20 cellular contexts compared by ENCODE assay signal in genomic region chr6:3133515-3133914, GRCh38. TPM values are rescaled to one million over a fixed set of nuclear protein-coding genes. Genes with fewer than 3 reads are reported as not detected.
DNase-seq lines count a peak whose midpoint lies in the region; ATAC-seq, FAIRE-seq and TF ChIP-seq lines count a peak whose summit lies in the region.
"Had no signal": no experiment of that assay in that cellular context is flagged by ENCODE, and none has a peak within 500 bp of the region (broad histone marks: within the 10 kb centered on the region; RNA-seq: fewer than 3 reads in every experiment).

No MANE protein-coding gene starts in this region.

- H3K4me3 Mint-ChIP-seq in neural progenitor cell = peak overlapping the region; percentile 38
- H3K4me3 Mint-ChIP-seq: CD4-positive, alpha-beta memory T cell had no signal

- POLR2A ChIA-PET in K562 (lab: Yijun Ruan, JAX) = no interaction called here

- no peaks in the 10 kb centered on the region for H3K4me1 Mint-ChIP-seq in neural progenitor cell
- H3K4me1 Mint-ChIP-seq: CD4-positive, alpha-beta memory T cell had no signal

- peaks cover 35% of the 10 kb centered on the region for H3K36me3 ChIP-seq in H7 (replicated peaks; ENCODE audit: control insufficient read depth, insufficient read depth, low read length)
- H3K36me3 ChIP-seq in K562 (ENCODE audit: control insufficient read depth, insufficient read depth, low read length) = peaks cover 6% of the 10 kb centered on the region; the same call in 1 of the 3 replicates
- H3K36me3 ChIP-seq in liver (ENCODE audit: control insufficient read depth in 4 of 4, insufficient read depth in 3 of 4, low read depth in 1 of 4, low read length in 3 of 4) = peaks cover 9 to 32% (median 24%) of the 10 kb centered on the region in 4 donors
- peaks cover 19% of the 10 kb centered on the region for H3K36me3 ChIP-seq in neural progenitor cell
- H3K36me3 ChIP-seq in tibial nerve = peaks cover 0 to 86% (median 5%) of the 10 kb centered on the region in 3 donors
- peaks cover 0 to 80% (median 61%) of the 10 kb centered on the region in 4 donors for H3K36me3 ChIP-seq in esophagus muscularis mucosa

- H4K20me1 ChIP-seq in K562 (replicated peaks; ENCODE audit: control insufficient read depth, insufficient read depth, low read length) (no peaks in the 10 kb centered on the region), neural progenitor cell (ENCODE audit: low read depth) (no peaks in the 10 kb centered on the region)

- H2AFZ ChIP-seq in K562 (ENCODE audit: low read depth, low read length) (no peak overlapping the region), neural progenitor cell (replicated peaks) (no peak overlapping the region)
- H2AFZ ChIP-seq: GM23248 had no signal

- H3K9ac ChIP-seq in K562 (ENCODE audit: insufficient read depth in 1 of 2, low read depth in 2 of 2, low read length in 2 of 2) (peak overlapping the region in 1 of 2 experiments; percentile 32; a peak in 1 of 4 replicates), liver (ENCODE audit: low read depth in 1 of 2, low read length in 2 of 2) (no peak overlapping the region), neural progenitor cell (no peak overlapping the region)
- H3K9ac ChIP-seq: GM23248, KMS-11 had no signal

- in situ Hi-C loops in K562 (cut with MboI) = no loop called here

- 76% methylated on average over 9 of the region's 9 CpGs for WGBS in K562 (ENCODE audit: insufficient coverage, low coverage, missing lambda C conversion rate)
- 63% methylated on average over 9 of the region's 9 CpGs for WGBS in liver
- WGBS in tibial nerve, 2 donors = 89 to 91% methylated on average over 9 of the region's 9 CpGs
- whole genome bisulfite sequencing in esophagus muscularis mucosa = 90% methylated on average over 7 of the region's 9 CpGs

- H3K4me2 ChIP-seq in K562 (ENCODE audit: insufficient read depth, low read length) (no peak overlapping the region), neural progenitor cell (no peak overlapping the region)
- H3K4me2 ChIP-seq: KMS-11 had no signal

- TF ChIP-seq EP300 in K562 (IDR thresholded peaks at IDR 0.05; ENCODE audit: low read length) (no peak), tibial nerve (IDR thresholded peaks at IDR 0.05) (no peak), esophagus muscularis mucosa (IDR thresholded peaks at IDR 0.05) (no peak)

- H3K79me2 ChIP-seq in K562 (ENCODE audit: control insufficient read depth, insufficient read depth, low read length) (no peaks in the 10 kb centered on the region), neural progenitor cell (ENCODE audit: low read depth) (no peaks in the 10 kb centered on the region)

- H3K4me3 ChIP-seq in H7 (ENCODE audit: insufficient read depth, low read depth, low read length) (no peak overlapping the region), K562 (no peak overlapping the region), liver (ENCODE audit: low read depth in 1 of 3, low read length in 3 of 3) (peak overlapping the region in 1 of 3 donors; percentile 3), neural progenitor cell (no peak overlapping the region), tibial nerve (no peak overlapping the region), esophagus muscularis mucosa (no peak overlapping the region)
- H3K4me3 ChIP-seq: GM12878, GM23248 had no signal

- TF ChIP-seq RAD21 in K562 (CRISPR knock-in tag; conservative IDR thresholded peaks at IDR 0.05 in 1 of 2, IDR thresholded peaks at IDR 0.05 in 1 of 2) (no peak), liver (IDR thresholded peaks at IDR 0.05) (no peak)

- H3K9me3 Mint-ChIP-seq in neural progenitor cell = no peaks in the 10 kb centered on the region
- H3K9me3 Mint-ChIP-seq: CD4-positive, alpha-beta memory T cell had no signal

- H3K4me1 ChIP-seq in K562 (replicated peaks in 1 of 2; ENCODE audit: control insufficient read depth in 2 of 2, insufficient read depth in 2 of 2, low read length in 2 of 2) (peaks cover 0 to 9% of the 10 kb centered on the region in 2 experiments; a peak in 3 of 5 replicates), liver (ENCODE audit: control insufficient read depth in 4 of 4, insufficient read depth in 4 of 4, low read length in 3 of 4) (peaks cover 12 to 54% (median 34%) of the 10 kb centered on the region in 4 donors), neural progenitor cell (no peaks in the 10 kb centered on the region), tibial nerve (peaks cover 0 to 2% (median under 1%) of the 10 kb centered on the region in 4 donors), esophagus muscularis mucosa (peaks cover 0 to 1% (median 0%) of the 10 kb centered on the region in 4 donors)

- peaks cover 3% of the 10 kb centered on the region for H3K27me3 Mint-ChIP-seq in neural progenitor cell (ENCODE audit: insufficient read depth, low read depth)
- H3K27me3 Mint-ChIP-seq: CD4-positive, alpha-beta memory T cell had no signal

- BruUV-seq in K562 (replicated peaks; lab: Mats Ljungman, UMichigan) = no TSS peak

- peak; percentile 60 for DNase-seq in H7
- DNase-seq in K562 (ENCODE audit: extremely low read depth in 1 of 4, low spot score in 3 of 4) = no peak
- no peak for DNase-seq in neural progenitor cell (ENCODE audit: low spot score)
- DNase-seq in HuH-7 (ENCODE audit: low spot score) = no peak
- DNase-seq in tibial nerve (ENCODE audit: low spot score in 2 of 2) = no peak
- DNase-seq in esophagus muscularis mucosa (ENCODE audit: extremely low spot score) = no peak
- DNase-seq: ACHN; BE2C; C1 segment of cervical spinal cord; CD4-positive, alpha-beta memory T cell; DMS153; DMS79 treated with DMSO at 0.1 percent for 48 hours; GM23248 had no signal

- intact Hi-C loops in K562 (cut with micrococcal nuclease) (no loop called here), esophagus muscularis mucosa (cut with DNase I) (loop anchor here (10.0 kb wide), 1 partner anchor 601 kb away; no protein-coding TSS in a partner anchor)

- FAIRE-seq in K562 (lab: Jason Lieb, UNC) = no peak
- FAIRE-seq: GM12878, GM19239, H54, HTR-8/SVneo had no signal

- H3K27me3 ChIP-seq in H7 (ENCODE audit: control insufficient read depth, insufficient read depth, low read length) (no peaks in the 10 kb centered on the region), K562 (ENCODE audit: control insufficient read depth in 2 of 2, insufficient read depth in 2 of 2, low read length in 2 of 2) (no peaks in the 10 kb centered on the region), liver (ENCODE audit: control insufficient read depth in 4 of 4, insufficient read depth in 4 of 4, low read length in 3 of 4) (no peaks in the 10 kb centered on the region), neural progenitor cell (no peaks in the 10 kb centered on the region), tibial nerve (no peaks in the 10 kb centered on the region), esophagus muscularis mucosa (no peaks in the 10 kb centered on the region)
- H3K27me3 ChIP-seq: BE2C had no signal

- H3K27ac Mint-ChIP-seq in neural progenitor cell = no peak overlapping the region
- H3K27ac Mint-ChIP-seq: CD4-positive, alpha-beta memory T cell had no signal

- ATAC-seq in K562 = peak; percentile 34; the same call in 2 of the 3 replicates
- ATAC-seq in GM21723 (IDR thresholded peaks at IDR 0.05; ENCODE audit: unreplicated experiment) = no peak
- ATAC-seq: GM12878 had no signal

- H3K27ac ChIP-seq in K562 (ENCODE audit: extremely low read depth, low read depth, low read length) = no peak overlapping the region
- peak overlapping the region; percentile 63 to 77 for H3K27ac ChIP-seq in liver (ENCODE audit: low read depth in 1 of 2, low read length in 2 of 2)
- peak overlapping the region; percentile 29 for H3K27ac ChIP-seq in neural progenitor cell
- H3K27ac ChIP-seq in tibial nerve = no peak overlapping the region
- H3K27ac ChIP-seq in esophagus muscularis mucosa (replicated peaks in 1 of 4) = no peak overlapping the region
- H3K27ac ChIP-seq: GM23248, KMS-11 had no signal

- no peak for TF ChIP-seq CTCF in K562 (IDR thresholded peaks at IDR 0.05 in 2 of 3, conservative IDR thresholded peaks at IDR 0.05 in 1 of 3; ENCODE audit: insufficient read depth in 2 of 3, low read depth in 1 of 3, low read length in 3 of 3)
- no peak for TF ChIP-seq CTCF in liver (IDR thresholded peaks at IDR 0.05; ENCODE audit: low read depth, low read length, missing input control)
- no peak for TF ChIP-seq CTCF in neural progenitor cell (IDR thresholded peaks at IDR 0.05)
- TF ChIP-seq CTCF in tibial nerve (IDR thresholded peaks at IDR 0.05) = no peak
- no peak for TF ChIP-seq CTCF in esophagus muscularis mucosa (IDR thresholded peaks at IDR 0.05)

- H3K9me1 ChIP-seq in K562 (ENCODE audit: control insufficient read depth, insufficient read depth, low read length) = no peaks in the 10 kb centered on the region

- H3K36me3 Mint-ChIP-seq in neural progenitor cell = peaks cover 59% of the 10 kb centered on the region

- TF ChIP-seq POLR2A in K562 (conservative IDR thresholded peaks at IDR 0.05) (no peak), tibial nerve (IDR thresholded peaks at IDR 0.05) (no peak), esophagus muscularis mucosa (IDR thresholded peaks at IDR 0.05; ENCODE audit: low read depth) (no peak)

- H3F3A ChIP-seq in neural progenitor cell (ENCODE audit: low read depth) = no peaks in the 10 kb centered on the region

- H3K9me3 ChIP-seq in K562 (replicated peaks; ENCODE audit: control insufficient read depth, insufficient read depth, low read depth, low read length) (no peaks in the 10 kb centered on the region), liver (ENCODE audit: control insufficient read depth in 4 of 4, low read length in 3 of 4) (no peaks in the 10 kb centered on the region), neural progenitor cell (ENCODE audit: low read depth) (no peaks in the 10 kb centered on the region), tibial nerve (no peaks in the 10 kb centered on the region), esophagus muscularis mucosa (no peaks in the 10 kb centered on the region)
- H3K9me3 ChIP-seq: BE2C had no signal

- CTCF ChIA-PET in K562 (lab: Yijun Ruan, JAX; ENCODE audit: low intra/inter-chr PET ratio) = no interaction called here

RNA-seq across cellular contexts. Expression of gene BPHL, which starts 15.0 kb away (rescaled TPM):
- total RNA-seq in H7 (2014; rRNA removed; shearing (Covaris generic)) = 30.7 and 38.1 TPM in 2 replicates
- 15.8 and 23.9 TPM in 2 replicates for total RNA-seq in K562 (2011; cell fraction: chromatin; rRNA removed; ENCODE audit: low replicate concordance)
- total RNA-seq in K562 (2011; cell fraction: nucleolus; rRNA removed) = 10.9 and 11.7 TPM in 2 replicates
- total RNA-seq in K562 (2011; cell fraction: nucleoplasm; rRNA removed) = 18.0 and 24.7 TPM in 2 replicates
- total RNA-seq in K562 (2014; rRNA removed) (4.1 and 6.3 TPM in 2 replicates), K562 (2014; rRNA removed; fragmentation: Illumina TruSeq; extraction: Trizol) (8.5 and 9.8 TPM in 2 replicates), K562 (2015; rRNA removed; fragmentation: Illumina TruSeq; extraction: Trizol) (7.1 and 8.2 TPM in 2 replicates), K562 (2021) (10.3 and 10.4 TPM in 2 replicates), liver (10 to 100 TPM; 16.0 to 33.4 TPM), neural progenitor cell (ENCODE audit: low replicate concordance) (44.5 TPM in 2 replicates), tibial nerve (10 to 100 TPM in 3 of 4 donors, 1 to 10 TPM in 1; 6.7 to 21.6 (median 12.6) TPM), esophagus muscularis mucosa (1 to 10 TPM; 6.3 to 8.3 (median 7.3) TPM)
- polyA plus RNA-seq in K562 (2011; rRNA removed) (14.0 and 17.4 TPM in 2 replicates), K562 (2014; fragmentation: Illumina TruSeq; extraction: Trizol) (6.6 and 8.2 TPM in 2 replicates), K562 (2014; fragmentation: Nextera tagmentation; extraction: Ambion mirVana) (1 to 10 TPM; 3.5 to 9.3 TPM), K562 (2014; rRNA removed) (6.3 and 8.1 TPM in 2 replicates), liver (10 to 100 TPM; 29.6 to 90.8 TPM)
- polyA plus RNA-seq in K562 (2011; cell fraction: cytosol; rRNA removed) = 7.7 and 9.2 TPM in 2 replicates
- polyA plus RNA-seq in K562 (2011; cell fraction: nucleus; rRNA removed) = 14.9 and 16.2 TPM in 2 replicates
- polyA plus RNA-seq in K562 (2012) = 6.9 and 17.7 TPM in 2 replicates
- 9.0 and 11.6 TPM in 2 replicates for polyA minus RNA-seq in K562 (2011; rRNA and poly(A)+ RNA removed)
- 5.0 and 10.1 TPM in 2 replicates for polyA minus RNA-seq in K562 (2011; cell fraction: cytosol; rRNA and poly(A)+ RNA removed)
- polyA minus RNA-seq in K562 (2011; cell fraction: nucleus; rRNA and poly(A)+ RNA removed) = 10.9 and 12.1 TPM in 2 replicates

RNA-seq across cellular contexts. Expression of gene TUBB2A, which starts 23.8 kb away (rescaled TPM):
- 789 and 839 TPM in 2 replicates for total RNA-seq in H7 (2014; rRNA removed; shearing (Covaris generic))
- 19.1 and 41.5 TPM in 2 replicates for total RNA-seq in K562 (2011; cell fraction: chromatin; rRNA removed; ENCODE audit: low replicate concordance)
- total RNA-seq in K562 (2011; cell fraction: nucleolus; rRNA removed) = 35.0 and 37.2 TPM in 2 replicates
- 24.8 and 26.5 TPM in 2 replicates for total RNA-seq in K562 (2011; cell fraction: nucleoplasm; rRNA removed)
- total RNA-seq in K562 (2014; rRNA removed) = 92.1 and 101 TPM in 2 replicates
- total RNA-seq in K562 (2014; rRNA removed; fragmentation: Illumina TruSeq; extraction: Trizol) = 18.1 and 23.5 TPM in 2 replicates
- 43.2 and 44.9 TPM in 2 replicates for total RNA-seq in K562 (2015; rRNA removed; fragmentation: Illumina TruSeq; extraction: Trizol)
- total RNA-seq in K562 (2021) = 81.8 and 82.4 TPM in 2 replicates
- polyA plus RNA-seq in K562 (2011; rRNA removed) = 45.6 and 52.0 TPM in 2 replicates
- polyA plus RNA-seq in K562 (2011; cell fraction: cytosol; rRNA removed) = 57.7 and 124 TPM in 2 replicates
- polyA plus RNA-seq in K562 (2011; cell fraction: nucleus; rRNA removed) = 49.0 and 58.3 TPM in 2 replicates
- 70.6 and 119 TPM in 2 replicates for polyA plus RNA-seq in K562 (2012)
- polyA plus RNA-seq in K562 (2014; fragmentation: Illumina TruSeq; extraction: Trizol) = 50.1 and 68.1 TPM in 2 replicates
- 1 to 10 TPM; 3.6 to 6.3 TPM for polyA plus RNA-seq in K562 (2014; fragmentation: Nextera tagmentation; extraction: Ambion mirVana)
- polyA plus RNA-seq in K562 (2014; rRNA removed) = 73.1 and 73.4 TPM in 2 replicates
- 29.1 and 41.2 TPM in 2 replicates for polyA minus RNA-seq in K562 (2011; rRNA and poly(A)+ RNA removed)
- polyA minus RNA-seq in K562 (2011; cell fraction: cytosol; rRNA and poly(A)+ RNA removed) = 61.6 and 63.4 TPM in 2 replicates
- 17.5 and 22.9 TPM in 2 replicates for polyA minus RNA-seq in K562 (2011; cell fraction: nucleus; rRNA and poly(A)+ RNA removed)
- total RNA-seq in liver = 10 to 100 TPM; 89.8 to 94.8 TPM
- polyA plus RNA-seq in liver = 10 to 100 TPM; 53.5 to 86.3 TPM
- 57.9 and 117 TPM in 2 replicates for total RNA-seq in neural progenitor cell (ENCODE audit: low replicate concordance)
- 100 to 1,000 TPM in 1 of 4 donors, 10 to 100 TPM in 3; 37.5 to 100 (median 68.0) TPM for total RNA-seq in tibial nerve
- 100 to 1,000 TPM in 3 of 4 donors, 10 to 100 TPM in 1; 90.1 to 181 (median 146) TPM for total RNA-seq in esophagus muscularis mucosa

Comparison
In these comparisons a context has a peak if more than half of its experiments do, and no peak if none do; other contexts are left out.
1. H3K27ac ChIP-seq: peak in liver (2 of 2) and neural progenitor cell (single experiment); none in K562 (single experiment), tibial nerve (0 of 4) and esophagus muscularis mucosa (0 of 4).